Comparison of ENCODE assay signal across 30 cellular contexts in the genomic region with DNA sequence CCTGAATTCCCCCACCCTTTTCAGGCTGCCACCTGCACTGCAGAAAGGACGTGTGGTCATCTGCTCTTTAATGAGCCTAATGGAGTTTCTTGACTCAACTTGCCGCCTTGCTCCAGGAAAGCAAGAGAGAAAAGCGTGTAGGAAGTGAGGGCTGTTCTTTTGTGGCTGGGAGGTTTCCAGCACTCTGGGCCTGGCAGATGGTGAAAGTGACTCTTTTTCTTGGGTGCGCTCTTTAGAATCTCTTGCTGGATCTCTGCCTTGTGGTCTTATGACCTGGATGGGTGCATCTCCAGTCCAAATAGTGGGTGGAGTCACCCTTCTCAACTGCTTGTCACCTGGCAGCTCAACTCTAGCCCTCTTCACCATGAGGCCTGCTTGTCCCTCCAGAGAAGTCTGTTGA.
"Had no signal": no experiment of that assay in that cellular context is flagged by ENCODE, and none has a peak within 500 bp of the region (broad histone marks: within the 10 kb centered on the region; RNA-seq: fewer than 3 reads in every experiment).

No MANE protein-coding gene starts in this region.

- H3K27me3 Mint-ChIP-seq: activated CD4-positive, alpha-beta memory T cell treated with anti-CD3 and anti-CD28 coated beads for 36 hours; activated CD4-positive, alpha-beta T cell treated with anti-CD3 and anti-CD28 coated beads, Interleukin-2, amount 10 ng/mL, durations not matched to agents 7 days and 5 days; activated naive CD8-positive, alpha-beta T cell treated with anti-CD3 and anti-CD28 coated beads, Interleukin-2, amount 10 ng/mL, durations not matched to agents 7 days and 5 days; activated T-helper 17 cell treated with anti-CD3 and anti-CD28 coated beads, Interleukin-2, amount 50 U/mL, for 72 hours had no signal

- H3K4me1 Mint-ChIP-seq: activated CD4-positive, alpha-beta T cell treated with anti-CD3 and anti-CD28 coated beads, Interleukin-2, amount 10 ng/mL, durations not matched to agents 7 days and 5 days; activated naive CD8-positive, alpha-beta T cell treated with anti-CD3 and anti-CD28 coated beads, Interleukin-2, amount 10 ng/mL, durations not matched to agents 7 days and 5 days; activated T-helper 17 cell treated with anti-CD3 and anti-CD28 coated beads, Interleukin-2, amount 50 U/mL, for 72 hours had no signal

- H3K27ac ChIP-seq: adrenal gland, cardiac muscle cell, SJCRH30, VCaP had no signal

- H3K36me3 ChIP-seq: adrenal gland, cardiac muscle cell had no signal

- DNase-seq: activated CD4-positive, alpha-beta memory T cell treated with anti-CD3 and anti-CD28 coated beads for 36 hours; activated CD4-positive, alpha-beta T cell treated with anti-CD3 and anti-CD28 coated beads, Interleukin-2, amount 10 ng/mL, durations not matched to agents 7 days and 5 days; activated CD4-positive, CD25-positive, alpha-beta regulatory T cell; activated CD8-positive, alpha-beta memory T cell treated with anti-CD3 and anti-CD28 coated beads for 24 hours; activated gamma-delta T cell; activated naive CD4-positive, alpha-beta T cell treated with anti-CD3 and anti-CD28 coated beads, Interleukin-2, amount 50 U/mL, for 16 hours; activated naive CD8-positive, alpha-beta T cell treated with anti-CD3 and anti-CD28 coated beads, Interleukin-2, amount 10 ng/mL, durations not matched to agents 7 days and 5 days; activated T-cell treated with anti-CD3 and anti-CD28 coated beads, Interleukin-2, amount 50 U/mL, for 4 hours; adrenal gland; aorta; cerebellar nuclear complex; NCI-H1048; NCI-H146; NCI-H1930; NCI-H2171; NCI-H2227 treated with DMSO at 0.1 percent for 48 hours; NCI-H446 treated with DMSO at 0.1 percent for 48 hours; NCI-H524 treated with DMSO at 0.1 percent for 48 hours; NCI-H748 treated with DMSO at 0.1 percent for 48 hours; NK-92 treated with Interleukin-12 subunit alpha and Interleukin-12 subunit beta, amount 100 ng/mL, for 24 hours; OCI-M1; Right ventricle myocardium superior; RPMI8226; SJCRH30; SK-N-SH; T-helper 1 cell had no signal

- H3K9me3 ChIP-seq: adrenal gland, SK-N-SH had no signal

- H3K36me3 Mint-ChIP-seq: activated CD4-positive, alpha-beta memory T cell treated with anti-CD3 and anti-CD28 coated beads for 36 hours; activated naive CD8-positive, alpha-beta T cell treated with anti-CD3 and anti-CD28 coated beads, Interleukin-2, amount 10 ng/mL, durations not matched to agents 7 days and 5 days had no signal

- H3K9me3 Mint-ChIP-seq: activated CD4-positive, alpha-beta T cell treated with anti-CD3 and anti-CD28 coated beads, Interleukin-2, amount 10 ng/mL, durations not matched to agents 7 days and 5 days had no signal

- H3K4me3 Mint-ChIP-seq: activated CD4-positive, alpha-beta memory T cell treated with anti-CD3 and anti-CD28 coated beads for 36 hours; activated CD4-positive, alpha-beta T cell treated with anti-CD3 and anti-CD28 coated beads, Interleukin-2, amount 10 ng/mL, durations not matched to agents 7 days and 5 days; activated naive CD8-positive, alpha-beta T cell treated with anti-CD3 and anti-CD28 coated beads, Interleukin-2, amount 10 ng/mL, durations not matched to agents 7 days and 5 days; activated T-cell treated with anti-CD3 and anti-CD28 coated beads, Interleukin-2, amount 50 U/mL, for 4 hours; activated T-helper 17 cell treated with anti-CD3 and anti-CD28 coated beads, Interleukin-2, amount 50 U/mL, for 72 hours had no signal

- ATAC-seq: activated T-cell treated with anti-CD3 and anti-CD28 coated beads, Interleukin-2, amount 50 U/mL, for 4 hours; activated T-helper 17 cell treated with anti-CD3 and anti-CD28 coated beads, Interleukin-2, amount 50 U/mL, for 72 hours; Panc1 had no signal

- H3K4me1 ChIP-seq: adrenal gland had no signal

- H3K27ac Mint-ChIP-seq: activated CD4-positive, alpha-beta memory T cell treated with anti-CD3 and anti-CD28 coated beads for 36 hours; activated CD4-positive, alpha-beta T cell treated with anti-CD3 and anti-CD28 coated beads, Interleukin-2, amount 10 ng/mL, durations not matched to agents 7 days and 5 days; activated naive CD8-positive, alpha-beta T cell treated with anti-CD3 and anti-CD28 coated beads, Interleukin-2, amount 10 ng/mL, durations not matched to agents 7 days and 5 days; activated T-helper 17 cell treated with anti-CD3 and anti-CD28 coated beads, Interleukin-2, amount 50 U/mL, for 72 hours had no signal

- H3K4me3 ChIP-seq: adrenal gland, cardiac muscle cell, SJCRH30 had no signal

- H3K27me3 ChIP-seq: adrenal gland, cardiac muscle cell, SJCRH30 had no signal
